Comparison of ENCODE assay signal across 19 cellular contexts in the genomic region with DNA sequence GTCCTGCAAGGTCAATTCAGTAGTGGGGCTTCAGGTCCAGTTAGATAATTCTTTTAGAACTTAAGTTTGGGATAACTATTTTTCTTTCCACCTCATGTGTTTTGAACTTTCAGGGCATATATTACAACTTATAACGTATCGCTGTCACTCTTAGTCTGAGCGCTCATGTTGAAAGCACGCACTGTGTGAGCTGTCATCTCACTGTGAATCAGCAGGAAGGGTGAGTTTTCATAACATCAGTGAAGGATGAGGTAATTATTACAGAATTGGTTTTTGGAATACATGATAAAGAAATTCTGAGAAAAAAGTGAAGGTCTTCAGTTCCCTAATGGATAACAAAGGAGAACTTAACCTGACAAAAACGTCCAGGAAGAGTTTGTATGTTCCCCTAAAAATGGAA. TPM values are rescaled to one million over a fixed set of nuclear protein-coding genes. Genes with fewer than 3 reads are reported as not detected.
DNase-seq lines count a peak whose midpoint lies in the region; FAIRE-seq and TF ChIP-seq lines count a peak whose summit lies in the region.
"Had no signal": no experiment of that assay in that cellular context is flagged by ENCODE, and none has a peak within 500 bp of the region (broad histone marks: within the 10 kb centered on the region; RNA-seq: fewer than 3 reads in every experiment).

No MANE protein-coding gene starts in this region.

- H3K9me3 Mint-ChIP-seq in CD8-positive, alpha-beta memory T cell = no peaks in the 10 kb centered on the region
- H3K9me3 Mint-ChIP-seq: activated naive CD4-positive, alpha-beta T cell treated with anti-CD3 and anti-CD28 coated beads, Interleukin-2, amount 10 ng/mL, durations not matched to agents 7 days and 5 days; T-helper 2 cell treated with Interferon-gamma antibody and Interleukin-4, amounts not matched to agents 5 μg/mL and 100 μg/mL, for 36 hours had no signal

- H3K36me3 Mint-ChIP-seq in CD8-positive, alpha-beta memory T cell = no peaks in the 10 kb centered on the region
- H3K36me3 Mint-ChIP-seq: activated naive CD4-positive, alpha-beta T cell treated with anti-CD3 and anti-CD28 coated beads, Interleukin-2, amount 10 ng/mL, durations not matched to agents 7 days and 5 days had no signal

- WGBS in hepatocyte (ENCODE audit: low lambda C conversion rate, missing lambda C conversion rate) = 94% methylated on average over 5 of the region's 5 CpGs

- H3K27ac Mint-ChIP-seq in CD8-positive, alpha-beta memory T cell = peak overlapping the region in 1 of 8 donors; percentile 42
- H3K27ac Mint-ChIP-seq: activated naive CD4-positive, alpha-beta T cell treated with anti-CD3 and anti-CD28 coated beads, Interleukin-2, amount 10 ng/mL, durations not matched to agents 7 days and 5 days; T-helper 2 cell treated with Interferon-gamma antibody and Interleukin-4, amounts not matched to agents 5 μg/mL and 100 μg/mL, for 36 hours had no signal

- H3K36me3 ChIP-seq in MG63 (no peaks in the 10 kb centered on the region), bronchial epithelial cell (ENCODE audit: control insufficient read depth, insufficient read depth, low read length) (no peaks in the 10 kb centered on the region), hepatocyte (replicated peaks; ENCODE audit: insufficient read depth, low read depth) (no peaks in the 10 kb centered on the region)
- H3K36me3 ChIP-seq in CD8-positive, alpha-beta memory T cell (ENCODE audit: insufficient read depth, low read length) = no peaks in the 10 kb centered on the region
- H3K36me3 ChIP-seq: heart right ventricle, right lobe of liver, SJCRH30 had no signal

- CTCF ChIA-PET in CD8-positive, alpha-beta memory T cell (lab: Charles Lee) = no interaction called here

- TF ChIP-seq CTCF in AG09309 (IDR thresholded peaks at IDR 0.05; ENCODE audit: control insufficient read depth, insufficient read depth, low read depth, low read length, missing control alignments) (no peak), bronchial epithelial cell (IDR thresholded peaks at IDR 0.05; ENCODE audit: insufficient read depth, low read length, severe bottlenecking) (no peak), hepatocyte (IDR thresholded peaks at IDR 0.05; ENCODE audit: poor library complexity) (no peak)

- H3K27me3 ChIP-seq in MG63 (no peaks in the 10 kb centered on the region), bronchial epithelial cell (ENCODE audit: control insufficient read depth, insufficient read depth, low read length) (no peaks in the 10 kb centered on the region), hepatocyte (no peaks in the 10 kb centered on the region)
- no peaks in the 10 kb centered on the region for H3K27me3 ChIP-seq in CD8-positive, alpha-beta memory T cell (ENCODE audit: insufficient read depth, low read length, poor library complexity, severe bottlenecking)
- H3K27me3 ChIP-seq: heart right ventricle, right lobe of liver, SJCRH30 had no signal

- no peaks in the 10 kb centered on the region for H3K79me2 ChIP-seq in hepatocyte

- no peaks in the 10 kb centered on the region for H3K9me3 ChIP-seq in MG63
- no peaks in the 10 kb centered on the region for H3K9me3 ChIP-seq in hepatocyte (ENCODE audit: low read depth)
- H3K9me3 ChIP-seq in CD8-positive, alpha-beta memory T cell (ENCODE audit: low read length) = no peaks in the 10 kb centered on the region
- H3K9me3 ChIP-seq: heart right ventricle, right lobe of liver, SJCRH30 had no signal

- peaks cover 3% of the 10 kb centered on the region for H3K4me1 ChIP-seq in hepatocyte (ENCODE audit: insufficient read depth)
- no peaks in the 10 kb centered on the region for H3K4me1 ChIP-seq in CD8-positive, alpha-beta memory T cell (ENCODE audit: insufficient read depth, low read length)
- H3K4me1 ChIP-seq: SJCRH30 had no signal

- H4K20me1 ChIP-seq in hepatocyte (ENCODE audit: insufficient read depth, poor library complexity, severe bottlenecking) = no peaks in the 10 kb centered on the region

- no peaks in the 10 kb centered on the region for H3K9me2 ChIP-seq in hepatocyte (replicated peaks; ENCODE audit: insufficient read depth)

- H3K4me3 ChIP-seq in AG09309 (ENCODE audit: control insufficient read depth, low read depth, low read length) (no peak overlapping the region), MG63 (no peak overlapping the region), bronchial epithelial cell (ENCODE audit: low read depth, low read length) (no peak overlapping the region), hepatocyte (no peak overlapping the region)
- no peak overlapping the region for H3K4me3 ChIP-seq in CD8-positive, alpha-beta memory T cell (ENCODE audit: low read length)
- H3K4me3 ChIP-seq: heart right ventricle, right lobe of liver, SJCRH30 had no signal

- peaks cover 0 to 3% (median 0%) of the 10 kb centered on the region in 3 donors for H3K4me1 Mint-ChIP-seq in CD8-positive, alpha-beta memory T cell
- H3K4me1 Mint-ChIP-seq: activated naive CD4-positive, alpha-beta T cell treated with anti-CD3 and anti-CD28 coated beads, Interleukin-2, amount 10 ng/mL, durations not matched to agents 7 days and 5 days had no signal

- H3K27ac ChIP-seq in hepatocyte = no peak overlapping the region
- no peak overlapping the region for H3K27ac ChIP-seq in CD8-positive, alpha-beta memory T cell (ENCODE audit: low read depth, low read length)
- H3K27ac ChIP-seq: heart right ventricle, right lobe of liver, SJCRH30 had no signal

- H3K4me3 Mint-ChIP-seq in CD8-positive, alpha-beta memory T cell = no peak overlapping the region
- H3K4me3 Mint-ChIP-seq: activated naive CD4-positive, alpha-beta T cell treated with anti-CD3 and anti-CD28 coated beads, Interleukin-2, amount 10 ng/mL, durations not matched to agents 7 days and 5 days; T-helper 2 cell treated with Interferon-gamma antibody and Interleukin-4, amounts not matched to agents 5 μg/mL and 100 μg/mL, for 36 hours had no signal

- no peaks in the 10 kb centered on the region for H3K27me3 Mint-ChIP-seq in CD8-positive, alpha-beta memory T cell
- H3K27me3 Mint-ChIP-seq: activated naive CD4-positive, alpha-beta T cell treated with anti-CD3 and anti-CD28 coated beads, Interleukin-2, amount 10 ng/mL, durations not matched to agents 7 days and 5 days had no signal

- DNase-seq in AG09309 (ENCODE audit: low read depth) (peak; percentile 46), MG63 (peak; percentile 54), bronchial epithelial cell (ENCODE audit: low read depth) (peak; percentile 75), kidney tubule cell (ENCODE audit: low spot score) (peak; percentile 84), DMS114 treated with DMSO at 0.1 percent for 48 hours (lab: John Stamatoyannopoulos, UW; ENCODE audit: unreplicated experiment) (no peak), hepatocyte (ENCODE audit: low spot score) (no peak)
- DNase-seq in stimulated activated CD4-positive, alpha-beta T cell treated with anti-CD3 and anti-CD28 coated beads, Interleukin-1b, Interleukin-23, amount 100 ng/mL, for 48 hours = no peak
- DNase-seq in CD8-positive, alpha-beta memory T cell = no peak
- DNase-seq: activated CD4-positive, alpha-beta T cell treated with anti-CD3 and anti-CD28 coated beads for 1 hour; activated naive CD4-positive, alpha-beta T cell treated with anti-CD3 and anti-CD28 coated beads, Interleukin-2, amount 10 ng/mL, durations not matched to agents 7 days and 5 days; Calu3; heart right ventricle; kidney; midbrain; NCI-H446; right lobe of liver; SJCRH30 had no signal

- no peak overlapping the region for H3K4me2 ChIP-seq in hepatocyte

- H2AFZ ChIP-seq in hepatocyte = no peak overlapping the region

- POLR2A ChIA-PET in CD8-positive, alpha-beta memory T cell (lab: Charles Lee) = no interaction called here

- FAIRE-seq in bronchial epithelial cell (lab: Jason Lieb, UNC) = no peak
- FAIRE-seq: endothelial cell of umbilical vein, kidney had no signal

RNA-seq across cellular contexts. Expression of a gene that starts 45.1 kb away (rescaled TPM):
- 1.1 and 6.7 TPM in 2 replicates for total RNA-seq in MG63 (2014; rRNA removed; shearing (Covaris generic); ENCODE audit: low replicate concordance)
- total RNA-seq in bronchial epithelial cell (0.13 and 0.26 TPM in 2 replicates), hepatocyte (11.4 and 14.2 TPM in 2 replicates)
- 9.6 and 16.6 TPM in 2 replicates for polyA plus RNA-seq in hepatocyte
- 1 to 10 TPM; 1.2 to 1.3 TPM for total RNA-seq in CD8-positive, alpha-beta memory T cell
- polyA plus RNA-seq in CD8-positive, alpha-beta memory T cell = 9.1 TPM
- total RNA-seq: endothelial cell of umbilical vein had no signal
- polyA plus RNA-seq: endothelial cell of umbilical vein had no signal

Comparison
In these comparisons a context has a peak if more than half of its experiments do, and no peak if none do; other contexts are left out.
1. DNase-seq: peak in AG09309 (single experiment), MG63 (single experiment), bronchial epithelial cell (single experiment) and kidney tubule cell (single experiment); none in DMS114 treated with DMSO at 0.1 percent for 48 hours (single experiment), stimulated activated CD4-positive, alpha-beta T cell treated with anti-CD3 and anti-CD28 coated beads, Interleukin-1b, Interleukin-23, amount 100 ng/mL, for 48 hours (single experiment), hepatocyte (single experiment) and CD8-positive, alpha-beta memory T cell (0 of 5).